In the genomic region with DNA sequence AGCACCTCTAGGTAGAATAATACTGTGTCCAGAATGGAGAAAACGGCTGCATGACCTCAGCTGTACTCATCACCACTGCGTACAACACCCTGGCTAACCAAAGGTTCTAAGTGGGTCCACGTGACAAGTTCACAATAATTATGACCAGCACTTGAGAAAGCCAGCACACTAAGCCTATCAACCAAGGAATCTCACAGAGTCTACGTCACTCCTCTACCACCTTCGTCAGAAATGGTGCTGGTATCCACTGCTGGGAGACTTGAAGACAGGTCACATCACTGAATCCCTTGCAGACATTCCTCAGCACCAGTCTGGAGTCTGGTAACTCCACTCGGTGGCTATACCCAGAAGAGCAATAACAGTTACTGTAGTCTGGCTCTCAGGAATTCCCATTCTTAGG, we compare ENCODE assay signal across 18 cellular contexts. TPM values are rescaled to one million over a fixed set of nuclear protein-coding genes. Genes with fewer than 3 reads are reported as not detected.
DNase-seq lines count a peak whose midpoint lies in the region; ATAC-seq and TF ChIP-seq lines count a peak whose summit lies in the region.
"Had no signal": no experiment of that assay in that cellular context is flagged by ENCODE, and none has a peak within 500 bp of the region (broad histone marks: within the 10 kb centered on the region; RNA-seq: fewer than 3 reads in every experiment).

No MANE protein-coding gene starts in this region.

- H3K36me3 ChIP-seq in GM23248 (ENCODE audit: low read depth) (no peaks in the 10 kb centered on the region), mucosa of rectum (ENCODE audit: control insufficient read depth in 2 of 2, insufficient read depth in 2 of 2, low read length in 2 of 2) (no peaks in the 10 kb centered on the region), upper lobe of left lung (no peaks in the 10 kb centered on the region)

- in situ Hi-C loops in GM23248 (cut with MboI) = no loop called here
- in situ Hi-C loops in G401 (cut with HindIII; ENCODE audit: low sequenced_read_pairs) = no loop called here

- DNase-seq in GM23248 = peak; percentile 5
- peak; percentile 5 for DNase-seq in M059J (ENCODE audit: low read depth)
- no peak for DNase-seq in WTC11 (ENCODE audit: low spot score)
- no peak for DNase-seq in upper lobe of left lung
- no peak for DNase-seq in G401 (ENCODE audit: low spot score)
- no peak for DNase-seq in central memory CD4-positive, alpha-beta T cell
- DNase-seq: ACHN, AML-193, KBM-7, NCI-H1436, NCI-H2081, NCI-H526, T-helper 17 cell had no signal

- H3K27ac ChIP-seq in GM23248 = no peak overlapping the region
- peak overlapping the region; percentile 90 to 91 for H3K27ac ChIP-seq in mucosa of rectum (ENCODE audit: low read depth in 2 of 2, low read length in 2 of 2)
- H3K27ac ChIP-seq in upper lobe of left lung = no peak overlapping the region
- H3K27ac ChIP-seq: HL-60 had no signal

- CTCF ChIA-PET in WTC11 (lab: Charles Lee) = interaction anchor here (1.3 kb wide), 1 partner anchor 39 kb away, joined by 5 read pairs; no protein-coding TSS in a partner anchor

- H3K9ac ChIP-seq in GM23248 (no peak overlapping the region), mucosa of rectum (ENCODE audit: low read depth in 1 of 2, low read length in 2 of 2) (no peak overlapping the region)

- peaks cover 27% of the 10 kb centered on the region for H3K36me3 Mint-ChIP-seq in WTC11
- H3K36me3 Mint-ChIP-seq: CD14-positive monocyte had no signal

- no peak overlapping the region for H3K4me2 ChIP-seq in GM23248 (ENCODE audit: unreplicated experiment)
- H3K4me2 ChIP-seq: GM23338 had no signal

- no peak overlapping the region for H3K27ac Mint-ChIP-seq in WTC11
- H3K27ac Mint-ChIP-seq: CD14-positive monocyte, GM23338, T-helper 17 cell had no signal

- H3K9me3 ChIP-seq in GM23248 (ENCODE audit: low read depth) = no peaks in the 10 kb centered on the region
- H3K9me3 ChIP-seq in mucosa of rectum (ENCODE audit: control insufficient read depth in 2 of 2, low read length in 2 of 2) = no peaks in the 10 kb centered on the region
- no peaks in the 10 kb centered on the region for H3K9me3 ChIP-seq in upper lobe of left lung

- POLR2A ChIA-PET in WTC11 (lab: Charles Lee) = no interaction called here

- no peak for TF ChIP-seq EP300 in upper lobe of left lung (IDR thresholded peaks at IDR 0.05)

- H3K9me3 Mint-ChIP-seq in WTC11 = peaks cover 26% of the 10 kb centered on the region

- H3K4me3 Mint-ChIP-seq in WTC11 = no peak overlapping the region
- H3K4me3 Mint-ChIP-seq: CD14-positive monocyte, GM23338, T-helper 17 cell had no signal

- TF ChIP-seq POLR2A in upper lobe of left lung (IDR thresholded peaks at IDR 0.05) = no peak

- H3K27me3 ChIP-seq in GM23248 (replicated peaks; ENCODE audit: insufficient read depth) = no peaks in the 10 kb centered on the region
- no peaks in the 10 kb centered on the region for H3K27me3 ChIP-seq in mucosa of rectum (ENCODE audit: control insufficient read depth in 2 of 2, insufficient read depth in 2 of 2, low read length in 2 of 2)
- no peaks in the 10 kb centered on the region for H3K27me3 ChIP-seq in upper lobe of left lung

- H3K4me1 ChIP-seq in GM23248 (ENCODE audit: insufficient read depth) (no peaks in the 10 kb centered on the region), mucosa of rectum (ENCODE audit: control insufficient read depth in 2 of 2, insufficient read depth in 2 of 2, low read length in 2 of 2) (peaks cover 12 to 21% of the 10 kb centered on the region in 2 donors), upper lobe of left lung (no peaks in the 10 kb centered on the region)

- TF ChIP-seq CTCF in WTC11 (IDR thresholded peaks at IDR 0.05) (no peak), upper lobe of left lung (IDR thresholded peaks at IDR 0.05) (no peak)

- H3F3A ChIP-seq in GM23248 (ENCODE audit: insufficient read depth) = no peaks in the 10 kb centered on the region

- ATAC-seq in WTC11 = peak; percentile 17; the same call in 1 of the 2 replicates
- no peak for ATAC-seq in upper lobe of left lung (ENCODE audit: low FRiP score in 2 of 2)
- ATAC-seq in HG03354 (IDR thresholded peaks at IDR 0.05; ENCODE audit: poor library complexity, severe bottlenecking, unreplicated experiment) = no peak
- ATAC-seq: GM23338, T-helper 17 cell had no signal

- no peak overlapping the region for H2AFZ ChIP-seq in GM23248
- H2AFZ ChIP-seq: GM23338 had no signal

- H3K4me3 ChIP-seq in GM23248 (no peak overlapping the region), mucosa of rectum (ENCODE audit: low read length in 2 of 2) (no peak overlapping the region), upper lobe of left lung (no peak overlapping the region)
- H3K4me3 ChIP-seq: GM23338 had no signal

- H3K9me2 ChIP-seq in GM23248 (ENCODE audit: insufficient read depth) = no peaks in the 10 kb centered on the region; the same call in 1 of the 2 replicates

- H4K20me1 ChIP-seq in GM23248 (ENCODE audit: insufficient read depth) = no peaks in the 10 kb centered on the region

- H3K27me3 Mint-ChIP-seq in WTC11 (ENCODE audit: low read depth) = no peaks in the 10 kb centered on the region

- peaks cover 5% of the 10 kb centered on the region; the same call in 1 of the 2 replicates for H3K4me1 Mint-ChIP-seq in WTC11
- H3K4me1 Mint-ChIP-seq: CD14-positive monocyte, GM23338, T-helper 17 cell had no signal

- no peaks in the 10 kb centered on the region for H3K79me2 ChIP-seq in GM23248 (ENCODE audit: insufficient read depth)

- 29 to 41% methylated on average over 6 of the region's 6 CpGs for WGBS in GM23248 (ENCODE audit: low coverage in 1 of 2, low lambda C conversion rate in 2 of 2, missing lambda C conversion rate in 2 of 2), 2 experiments
- WGBS in upper lobe of left lung, 2 donors = 83 to 88% methylated on average over 6 of the region's 6 CpGs

TF ChIP-seq in WTC11, 78 proteins besides CTCF, POLR2A, EP300 and RAD21:
- TF ChIP-seq, protein P1, sequence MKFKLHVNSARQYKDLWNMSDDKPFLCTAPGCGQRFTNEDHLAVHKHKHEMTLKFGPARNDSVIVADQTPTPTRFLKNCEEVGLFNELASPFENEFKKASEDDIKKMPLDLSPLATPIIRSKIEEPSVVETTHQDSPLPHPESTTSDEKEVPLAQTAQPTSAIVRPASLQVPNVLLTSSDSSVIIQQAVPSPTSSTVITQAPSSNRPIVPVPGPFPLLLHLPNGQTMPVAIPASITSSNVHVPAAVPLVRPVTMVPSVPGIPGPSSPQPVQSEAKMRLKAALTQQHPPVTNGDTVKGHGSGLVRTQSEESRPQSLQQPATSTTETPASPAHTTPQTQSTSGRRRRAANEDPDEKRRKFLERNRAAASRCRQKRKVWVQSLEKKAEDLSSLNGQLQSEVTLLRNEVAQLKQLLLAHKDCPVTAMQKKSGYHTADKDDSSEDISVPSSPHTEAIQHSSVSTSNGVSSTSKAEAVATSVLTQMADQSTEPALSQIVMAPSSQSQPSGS (CRISPR knock-in tag; IDR thresholded peaks at IDR 0.05; ENCODE audit: borderline replicate concordance, low read depth) = no peak
- TF ChIP-seq, protein P2, sequence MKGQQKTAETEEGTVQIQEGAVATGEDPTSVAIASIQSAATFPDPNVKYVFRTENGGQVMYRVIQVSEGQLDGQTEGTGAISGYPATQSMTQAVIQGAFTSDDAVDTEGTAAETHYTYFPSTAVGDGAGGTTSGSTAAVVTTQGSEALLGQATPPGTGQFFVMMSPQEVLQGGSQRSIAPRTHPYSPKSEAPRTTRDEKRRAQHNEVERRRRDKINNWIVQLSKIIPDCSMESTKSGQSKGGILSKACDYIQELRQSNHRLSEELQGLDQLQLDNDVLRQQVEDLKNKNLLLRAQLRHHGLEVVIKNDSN (CRISPR knock-in tag; IDR thresholded peaks at IDR 0.05) = no peak
- TF ChIP-seq ZNF121 (CRISPR knock-in tag; IDR thresholded peaks at IDR 0.05) = no peak
- TF ChIP-seq NR1H2 (CRISPR knock-in tag; IDR thresholded peaks at IDR 0.05) = no peak

RNA-seq across cellular contexts. Expression of a gene that starts 40.8 kb away (rescaled TPM):
- 1.3 TPM in 1 of 2 replicates, not detected in the other for total RNA-seq in GM23248 (2014; rRNA removed; shearing (Covaris generic))
- 0.40 and 0.77 TPM in 2 replicates for polyA plus RNA-seq in GM23248 (2016; fragmentation: Nextera tagmentation; extraction: Ambion mirVana)
- 4.2 and 4.4 TPM in 2 replicates for total RNA-seq in M059J (2014; rRNA removed; shearing (Covaris generic))
- 24.6 to 26.4 TPM (median 25.7 TPM) in 3 replicates for total RNA-seq in WTC11 (2021)
- 10 to 100 TPM in 1 of 6 donors, 1 to 10 TPM in 4, not detected in 1; 1.0 to 16.1 (median 3.5) TPM for total RNA-seq in upper lobe of left lung
- not detected in 2 replicates for total RNA-seq in G401 (2014; rRNA removed; shearing (Covaris generic))

Comparison
In these comparisons a context has a peak if more than half of its experiments do, and no peak if none do; other contexts are left out.
1. DNase-seq: peak in GM23248 (single experiment) and M059J (single experiment); none in WTC11 (single experiment), upper lobe of left lung (0 of 2), G401 (single experiment) and central memory CD4-positive, alpha-beta T cell (single experiment).
2. H3K27ac ChIP-seq: peak in mucosa of rectum (2 of 2); none in GM23248 (single experiment) and upper lobe of left lung (0 of 4).